ENCODE assay signal across 30 cellular contexts in genomic region chr5:79091064-79091463, GRCh38. TPM values are rescaled to one million over a fixed set of nuclear protein-coding genes. Genes with fewer than 3 reads are reported as not detected.
"Had no signal": no experiment of that assay in that cellular context is flagged by ENCODE, and none has a peak within 500 bp of the region (broad histone marks: within the 10 kb centered on the region; RNA-seq: fewer than 3 reads in every experiment).

No MANE protein-coding gene starts in this region.

- DNase-seq: activated CD4-positive, alpha-beta T cell treated with anti-CD3 and anti-CD28 coated beads for 4 hours; activated CD8-positive, alpha-beta memory T cell treated with anti-CD3 and anti-CD28 coated beads, Interleukin-2, amount 50 U/mL, for 4 hours; activated CD8-positive, alpha-beta T cell treated with anti-CD3 and anti-CD28 coated beads for 36 hours; activated gamma-delta T cell treated with Interleukin-2 at 50 U/mL for 16 hours; activated naive CD4-positive, alpha-beta T cell treated with anti-CD3 and anti-CD28 coated beads, Interleukin-2, amount 10 ng/mL, durations not matched to agents 7 days and 5 days; activated naive CD8-positive, alpha-beta T cell treated with anti-CD3 and anti-CD28 coated beads for 36 hours; activated T-cell treated with anti-CD3 and anti-CD28 coated beads, Interleukin-2, amount 50 U/mL, for 72 hours; adrenal gland; aorta; IMR-90; Kasumi-1; KBM-7; NCI-H1048; NCI-H1694; NCI-H2029; NCI-H2107; NCI-H2171 treated with DMSO at 0.1 percent for 48 hours; NCI-H226; NCI-H526; NCI-H82; RPMI8226; SHP77 had no signal

- H3K36me3 ChIP-seq: adrenal gland, breast epithelium, SJSA1 had no signal

- H3K4me1 ChIP-seq: adrenal gland, breast epithelium had no signal

- H3K4me3 ChIP-seq: adrenal gland, breast epithelium, SJSA1 had no signal

- H3K27ac ChIP-seq: adrenal gland, breast epithelium, SJSA1 had no signal

- ATAC-seq: activated CD4-positive, CD25-positive, alpha-beta regulatory T cell treated with anti-CD3 and anti-CD28 coated beads, Interleukin-2, amount 50 U/mL, for 24 hours; activated CD8-positive, alpha-beta T cell treated with anti-CD3 and anti-CD28 coated beads for 36 hours; activated T-cell treated with anti-CD3 and anti-CD28 coated beads, Interleukin-2, amount 50 U/mL, for 72 hours; Panc1; SK-N-SH treated with all-trans-retinoic acid at 6 μM for 48 hours had no signal

- H3K27me3 ChIP-seq: adrenal gland, breast epithelium, SJSA1 had no signal

- H3K9me3 ChIP-seq: adrenal gland, breast epithelium, SJSA1 had no signal

RNA-seq across cellular contexts. Expression of gene BHMT, which starts 20.5 kb away (rescaled TPM):
- total RNA-seq: activated CD8-positive, alpha-beta T cell treated with anti-CD3 and anti-CD28 coated beads for 36 hours; activated naive CD8-positive, alpha-beta T cell treated with anti-CD3 and anti-CD28 coated beads for 36 hours; activated T-cell treated with anti-CD3 and anti-CD28 coated beads, Interleukin-2, amount 50 U/mL, for 72 hours; activated T-helper 2 cell treated with anti-CD3 and anti-CD28 coated beads, Interferon-gamma antibody, Interleukin-2, Interleukin-4, amounts not matched to agents 10 μg/mL and 5 μg/mL and 100 μg/mL, durations not matched to agents 14 hours and 24 hours and 36 hours; IMR-90; NCI-H460; OCI-LY7; SJSA1 had no signal
- polyA plus RNA-seq: IMR-90 had no signal

RNA-seq across cellular contexts. Expression of gene BHMT2, which starts 21.5 kb away (rescaled TPM):
- total RNA-seq: activated CD8-positive, alpha-beta T cell treated with anti-CD3 and anti-CD28 coated beads for 36 hours; activated naive CD8-positive, alpha-beta T cell treated with anti-CD3 and anti-CD28 coated beads for 36 hours; activated T-cell treated with anti-CD3 and anti-CD28 coated beads, Interleukin-2, amount 50 U/mL, for 72 hours; activated T-helper 2 cell treated with anti-CD3 and anti-CD28 coated beads, Interferon-gamma antibody, Interleukin-2, Interleukin-4, amounts not matched to agents 10 μg/mL and 5 μg/mL and 100 μg/mL, durations not matched to agents 14 hours and 24 hours and 36 hours; NCI-H460; OCI-LY7; SJSA1 had no signal

RNA-seq across cellular contexts. Expression of gene DMGDH, which starts 21.6 kb away (rescaled TPM):
- total RNA-seq: activated naive CD8-positive, alpha-beta T cell treated with anti-CD3 and anti-CD28 coated beads for 36 hours; SJSA1 had no signal
- polyA plus RNA-seq: IMR-90 had no signal
